Comparison of ENCODE assay signal across 1 cellular context in genomic region chr6:34556493-34556892, GRCh38.
TF ChIP-seq lines count a peak whose summit lies in the region.

No MANE protein-coding gene starts in this region.

TF ChIP-seq in K562, 482 proteins besides CTCF, POLR2A, EP300 and RAD21 (continued from another document and continues in another):
- TF ChIP-seq CUX1 (CRISPR knock-in tag; IDR thresholded peaks at IDR 0.05) (no peak), CBFB (CRISPR knock-in tag; IDR thresholded peaks at IDR 0.05) (0 out of 2 replicates have a peak, but pooled peaks have one; percentile 42), RBM15 (IDR thresholded peaks at IDR 0.05; ENCODE audit: insufficient read depth, low read length) (no peak), AFF1 (IDR thresholded peaks at IDR 0.05; ENCODE audit: low read depth in 1 of 2, partially characterized antibody in 2 of 2) (no peak), CBX2 (IDR thresholded peaks at IDR 0.05; ENCODE audit: insufficient read depth, low read length, poor library complexity, severe bottlenecking) (no peak), ZNF3 (CRISPR knock-in tag; IDR thresholded peaks at IDR 0.05) (no peak), SRSF9 (IDR thresholded peaks at IDR 0.05; ENCODE audit: borderline replicate concordance, low read depth, low read length) (no peak), DACH1 (IDR thresholded peaks at IDR 0.05; ENCODE audit: partially characterized antibody) (no peak), ARID1B (IDR thresholded peaks at IDR 0.05) (no peak), ZNF354B (CRISPR knock-in tag; IDR thresholded peaks at IDR 0.05) (no peak), KHSRP (IDR thresholded peaks at IDR 0.05) (no peak), STAT5A (IDR thresholded peaks at IDR 0.05; ENCODE audit: borderline replicate concordance, low read length) (no peak), ZNF24 (IDR thresholded peaks at IDR 0.05) (peak; percentile 86; the same call in 1 of the 2 replicates), HDAC1 (IDR thresholded peaks at IDR 0.05) (peak in 1 of 2 experiments; percentile 33; a peak in 1 of 4 replicates), ZNF695 (CRISPR knock-in tag; IDR thresholded peaks at IDR 0.05) (no peak), TAF9B (IDR thresholded peaks at IDR 0.05; ENCODE audit: partially characterized antibody) (no peak), CCAR2 (IDR thresholded peaks at IDR 0.05; ENCODE audit: low read depth, low read length) (no peak), POLR2AphosphoS2 (IDR thresholded peaks at IDR 0.05; ENCODE audit: low read length) (no peak), ZBTB12 (CRISPR knock-in tag; IDR thresholded peaks at IDR 0.05) (no peak), ZKSCAN1 (IDR thresholded peaks at IDR 0.05; ENCODE audit: low read depth, low read length) (no peak), PYGO2 (tag; IDR thresholded peaks at IDR 0.05) (no peak), PHF21A (IDR thresholded peaks at IDR 0.05; ENCODE audit: borderline replicate concordance, low read depth) (no peak), JUN (IDR thresholded peaks at IDR 0.05; ENCODE audit: borderline replicate concordance, low read depth, low read length) (no peak), JUN (CRISPR knock-in tag; IDR thresholded peaks at IDR 0.05; ENCODE audit: borderline replicate concordance) (no peak), NFRKB (IDR thresholded peaks at IDR 0.05; ENCODE audit: low read depth) (no peak), IFI16 (CRISPR knock-in tag; IDR thresholded peaks at IDR 0.05) (no peak), ELK1 (CRISPR knock-in tag; IDR thresholded peaks at IDR 0.05) (no peak), E2F6 (IDR thresholded peaks at IDR 0.05; ENCODE audit: borderline replicate concordance in 1 of 2, extremely low read depth in 1 of 2, insufficient read depth in 1 of 2, insufficient read length in 1 of 2, low read depth in 1 of 2, low read length in 1 of 2, poor library complexity in 1 of 2, severe bottlenecking in 1 of 2) (no peak), ZNF263 (CRISPR knock-in tag; IDR thresholded peaks at IDR 0.05; ENCODE audit: borderline replicate concordance) (no peak), ZBTB49 (CRISPR knock-in tag; IDR thresholded peaks at IDR 0.05; ENCODE audit: borderline replicate concordance) (no peak), BHLHE40 (IDR thresholded peaks at IDR 0.05; ENCODE audit: low read length) (no peak), LARP7 (IDR thresholded peaks at IDR 0.05) (no peak), MCM2 (IDR thresholded peaks at IDR 0.05; ENCODE audit: low read depth) (no peak), DIDO1 (tag; IDR thresholded peaks at IDR 0.05; ENCODE audit: low read depth) (no peak), FOXA1 (IDR thresholded peaks at IDR 0.05; ENCODE audit: borderline replicate concordance) (no peak)
- TF ChIP-seq, protein P1, sequence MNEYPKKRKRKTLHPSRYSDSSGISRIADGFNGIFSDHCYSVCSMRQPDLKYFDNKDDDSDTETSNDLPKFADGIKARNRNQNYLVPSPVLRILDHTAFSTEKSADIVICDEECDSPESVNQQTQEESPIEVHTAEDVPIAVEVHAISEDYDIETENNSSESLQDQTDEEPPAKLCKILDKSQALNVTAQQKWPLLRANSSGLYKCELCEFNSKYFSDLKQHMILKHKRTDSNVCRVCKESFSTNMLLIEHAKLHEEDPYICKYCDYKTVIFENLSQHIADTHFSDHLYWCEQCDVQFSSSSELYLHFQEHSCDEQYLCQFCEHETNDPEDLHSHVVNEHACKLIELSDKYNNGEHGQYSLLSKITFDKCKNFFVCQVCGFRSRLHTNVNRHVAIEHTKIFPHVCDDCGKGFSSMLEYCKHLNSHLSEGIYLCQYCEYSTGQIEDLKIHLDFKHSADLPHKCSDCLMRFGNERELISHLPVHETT (CRISPR knock-in tag; conservative IDR thresholded peaks at IDR 0.05 in 1 of 2, IDR thresholded peaks at IDR 0.05 in 1 of 2): no peak
- TF ChIP-seq, protein P2, sequence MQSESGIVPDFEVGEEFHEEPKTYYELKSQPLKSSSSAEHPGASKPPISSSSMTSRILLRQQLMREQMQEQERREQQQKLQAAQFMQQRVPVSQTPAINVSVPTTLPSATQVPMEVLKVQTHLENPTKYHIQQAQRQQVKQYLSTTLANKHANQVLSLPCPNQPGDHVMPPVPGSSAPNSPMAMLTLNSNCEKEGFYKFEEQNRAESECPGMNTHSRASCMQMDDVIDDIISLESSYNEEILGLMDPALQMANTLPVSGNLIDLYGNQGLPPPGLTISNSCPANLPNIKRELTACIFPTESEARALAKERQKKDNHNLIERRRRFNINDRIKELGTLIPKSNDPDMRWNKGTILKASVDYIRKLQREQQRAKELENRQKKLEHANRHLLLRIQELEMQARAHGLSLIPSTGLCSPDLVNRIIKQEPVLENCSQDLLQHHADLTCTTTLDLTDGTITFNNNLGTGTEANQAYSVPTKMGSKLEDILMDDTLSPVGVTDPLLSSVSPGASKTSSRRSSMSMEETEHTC (IDR thresholded peaks at IDR 0.05): no peak
